20 cellular contexts compared by ENCODE assay signal in the genomic region with DNA sequence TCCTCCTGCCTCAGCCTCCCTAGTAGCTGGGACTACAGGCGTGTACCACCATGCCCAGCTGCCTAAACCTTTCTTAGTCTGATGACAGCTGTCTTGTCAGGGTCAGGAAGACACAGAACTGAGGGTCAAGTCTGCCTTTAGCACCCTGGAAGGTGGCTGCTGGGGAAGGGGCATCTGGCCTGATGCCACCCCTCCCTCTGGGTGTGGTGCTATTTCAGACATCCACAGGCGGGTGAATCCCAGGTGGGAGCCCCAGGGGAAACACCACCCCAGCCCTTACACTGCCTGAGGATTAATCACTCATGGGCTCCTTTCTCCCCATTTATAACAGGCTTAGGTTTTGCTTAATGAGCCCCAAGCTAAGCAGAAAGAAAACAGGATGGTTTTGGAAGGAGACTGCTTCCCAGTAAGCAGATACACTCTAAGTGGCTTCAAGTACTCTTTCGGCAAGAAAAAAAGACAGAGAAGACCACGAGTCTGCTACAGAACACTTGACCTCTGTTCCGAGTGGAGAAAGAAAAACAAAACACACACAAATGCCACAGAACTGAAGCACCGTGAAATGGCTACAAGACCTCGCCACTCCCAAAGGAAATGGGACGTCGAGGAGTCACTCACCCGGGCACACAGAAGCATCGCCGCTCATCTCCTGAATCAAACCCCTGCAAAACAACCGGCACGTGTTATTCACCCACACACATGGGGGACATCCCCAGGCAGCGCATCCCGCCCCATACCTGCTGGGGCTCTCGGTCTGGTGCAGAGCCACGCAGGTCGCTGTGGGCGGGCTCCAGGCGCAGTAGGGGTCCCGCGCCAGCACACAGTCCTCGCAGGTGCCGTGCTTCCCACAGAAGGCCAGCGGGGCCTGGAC.
A peak's percentile ranks its signal among the peaks of the same experiment; 100 is the strongest.
DNase-seq lines count a peak whose midpoint lies in the region; ATAC-seq and TF ChIP-seq lines count a peak whose summit lies in the region.
"Had no signal": no experiment of that assay in that cellular context is flagged by ENCODE, and none has a peak within 500 bp of the region (broad histone marks: within the 10 kb centered on the region; RNA-seq: fewer than 3 reads in every experiment).

No MANE protein-coding gene starts in this region.

- H3K4me3 ChIP-seq in HL-60 (replicated peaks; ENCODE audit: insufficient read depth, low read length), result no peak overlapping the region
- H3K4me3 ChIP-seq: colonic mucosa, esophagus muscularis mucosa had no signal

- H3K4me1 Mint-ChIP-seq in activated naive CD8-positive, alpha-beta T cell treated with anti-CD3 and anti-CD28 coated beads, Interleukin-2, amount 50 U/mL, for 24 hours, result peaks cover 63% of the 10 kb centered on the region
- H3K4me1 Mint-ChIP-seq in natural killer cell treated with Interleukin-12 subunit alpha and Interleukin-12 subunit beta and Interleukin-15 and Interleukin-18, amount 100 ng/mL, for 72 hours (ENCODE audit: low read depth in 2 of 2), result peaks cover 37 to 44% of the 10 kb centered on the region in 2 donors

- H3K27me3 Mint-ChIP-seq in activated naive CD8-positive, alpha-beta T cell treated with anti-CD3 and anti-CD28 coated beads, Interleukin-2, amount 50 U/mL, for 24 hours, result no peaks in the 10 kb centered on the region
- no peaks in the 10 kb centered on the region for H3K27me3 Mint-ChIP-seq in natural killer cell treated with Interleukin-12 subunit alpha and Interleukin-12 subunit beta and Interleukin-15 and Interleukin-18, amount 100 ng/mL, for 72 hours
- H3K27me3 Mint-ChIP-seq: naive B cell had no signal

- DNase-seq in DMS53 (lab: John Stamatoyannopoulos, UW) (peak; percentile 20), DMS53 treated with DMSO at 0.1 percent for 48 hours (lab: John Stamatoyannopoulos, UW; ENCODE audit: unreplicated experiment) (no peak), HL-60 (ENCODE audit: low read depth in 1 of 2, low spot score in 1 of 2) (no peak)
- DNase-seq in activated naive CD8-positive, alpha-beta T cell treated with anti-CD3 and anti-CD28 coated beads, Interleukin-2, amount 50 U/mL, for 24 hours, result no peak
- no peak for DNase-seq in natural killer cell treated with Interleukin-12 subunit alpha and Interleukin-12 subunit beta and Interleukin-15 and Interleukin-18, amount 100 ng/mL, for 72 hours (ENCODE audit: low spot score)
- DNase-seq: activated CD8-positive, alpha-beta memory T cell treated with anti-CD3 and anti-CD28 coated beads for 24 hours; Calu3; colonic mucosa; Kasumi-1; left ventricle myocardium superior; naive B cell; stimulated activated CD4-positive, alpha-beta T cell treated with anti-CD3 and anti-CD28 coated beads, Interleukin-4, amount 100 ng/mL, for 24 hours; stimulated activated naive CD4-positive, alpha-beta T cell treated with Interleukin-2 at 50 U/mL for 16 hours had no signal

- TF ChIP-seq CTCF in HL-60 (IDR thresholded peaks at IDR 0.05; ENCODE audit: insufficient read depth, low read length), result no peak

- ATAC-seq in activated naive CD8-positive, alpha-beta T cell treated with anti-CD3 and anti-CD28 coated beads, Interleukin-2, amount 50 U/mL, for 24 hours, result no peak
- ATAC-seq in natural killer cell treated with Interleukin-12 subunit alpha and Interleukin-12 subunit beta and Interleukin-15 and Interleukin-18, amount 100 ng/mL, for 72 hours, result no peak
- ATAC-seq in GM21576 (IDR thresholded peaks at IDR 0.05; ENCODE audit: unreplicated experiment), result no peak
- no peak for ATAC-seq in GM18909 (IDR thresholded peaks at IDR 0.05; ENCODE audit: poor library complexity, unreplicated experiment)
- no peak for ATAC-seq in GM19328 (IDR thresholded peaks at IDR 0.05; ENCODE audit: unreplicated experiment)
- ATAC-seq: left ventricle myocardium superior, sciatic nerve had no signal

- no peaks in the 10 kb centered on the region for H3K9me3 Mint-ChIP-seq in activated naive CD8-positive, alpha-beta T cell treated with anti-CD3 and anti-CD28 coated beads, Interleukin-2, amount 50 U/mL, for 24 hours
- H3K9me3 Mint-ChIP-seq in natural killer cell treated with Interleukin-12 subunit alpha and Interleukin-12 subunit beta and Interleukin-15 and Interleukin-18, amount 100 ng/mL, for 72 hours, result no peaks in the 10 kb centered on the region
- H3K9me3 Mint-ChIP-seq: naive B cell had no signal

- H3K27ac Mint-ChIP-seq in activated naive CD8-positive, alpha-beta T cell treated with anti-CD3 and anti-CD28 coated beads, Interleukin-2, amount 50 U/mL, for 24 hours, result peak overlapping the region; percentile 91
- H3K27ac Mint-ChIP-seq in natural killer cell treated with Interleukin-12 subunit alpha and Interleukin-12 subunit beta and Interleukin-15 and Interleukin-18, amount 100 ng/mL, for 72 hours, result peak overlapping the region; percentile 43 to 87

- no peaks in the 10 kb centered on the region for H3K27me3 ChIP-seq in HL-60 (ENCODE audit: insufficient read depth, poor library complexity, severe bottlenecking)
- H3K27me3 ChIP-seq: colonic mucosa, esophagus muscularis mucosa had no signal

- H3K4me3 Mint-ChIP-seq in activated naive CD8-positive, alpha-beta T cell treated with anti-CD3 and anti-CD28 coated beads, Interleukin-2, amount 50 U/mL, for 24 hours, result no peak overlapping the region
- no peak overlapping the region for H3K4me3 Mint-ChIP-seq in natural killer cell treated with Interleukin-12 subunit alpha and Interleukin-12 subunit beta and Interleukin-15 and Interleukin-18, amount 100 ng/mL, for 72 hours

- H3K36me3 Mint-ChIP-seq in activated naive CD8-positive, alpha-beta T cell treated with anti-CD3 and anti-CD28 coated beads, Interleukin-2, amount 50 U/mL, for 24 hours (ENCODE audit: low read depth), result peaks cover 75% of the 10 kb centered on the region
- H3K36me3 Mint-ChIP-seq in natural killer cell treated with Interleukin-12 subunit alpha and Interleukin-12 subunit beta and Interleukin-15 and Interleukin-18, amount 100 ng/mL, for 72 hours, result peaks cover 5% of the 10 kb centered on the region

- peak overlapping the region; percentile 5; the same call in 1 of the 2 replicates for H3K27ac ChIP-seq in HL-60 (replicated peaks)
- H3K27ac ChIP-seq: 22Rv1, colonic mucosa, esophagus muscularis mucosa, RWPE1 had no signal
